Comparison of ENCODE assay signal across 6 cellular contexts in genomic region chr2:129945557-129945956, GRCh38.
"Had no signal": no experiment of that assay in that cellular context is flagged by ENCODE, and none has a peak within 500 bp of the region (broad histone marks: within the 10 kb centered on the region; RNA-seq: fewer than 3 reads in every experiment).

No MANE protein-coding gene starts in this region.

- DNase-seq: IMR-90, KBM-7, KG1 had no signal

- H3K9ac ChIP-seq: KMS-11 had no signal

- H3K4me3 ChIP-seq: K562 had no signal

- H3K4me2 ChIP-seq: KMS-11 had no signal

- H3K27ac ChIP-seq: HL-60, KMS-11 had no signal
